Comparison of ENCODE assay signal across 8 cellular contexts in genomic region chr1:233107716-233108130, GRCh38.
A peak's percentile ranks its signal among the peaks of the same experiment; 100 is the strongest.
DNase-seq lines count a peak whose midpoint lies in the region; ATAC-seq, FAIRE-seq and TF ChIP-seq lines count a peak whose summit lies in the region.
"Not testable (repeated sequence)": the region's sequence is repeated elsewhere in the genome, so short reads cannot be mapped to it uniquely, and the experiment has no call there.

No MANE protein-coding gene starts in this region.

- ATAC-seq in body of pancreas: peak; percentile 35
- peak; percentile 79 for ATAC-seq in left ventricle myocardium superior

- not testable (repeated sequence) for H3K4me1 Mint-ChIP-seq in neural crest cell

- H3K27ac ChIP-seq in HEK293 (ENCODE audit: extremely low read depth, low read depth, low read length); body of pancreas: not testable (repeated sequence)
- peak overlapping the region in 3 of 4 donors; percentile 1 to 20 (median 15) for H3K27ac ChIP-seq in esophagus squamous epithelium

- peak; percentile 18 for DNase-seq in Caki2 (ENCODE audit: low read depth)
- DNase-seq in RCC 7860 (ENCODE audit: low spot score): peak; percentile 80
- not testable (repeated sequence) for DNase-seq in body of pancreas; esophagus squamous epithelium (lab: John Stamatoyannopoulos, UW); left ventricle myocardium superior; neural crest cell (ENCODE audit: low read depth, low spot score); urothelium cell line (ENCODE audit: low spot score)

- TF ChIP-seq POLR2A in body of pancreas (IDR thresholded peaks at IDR 0.05); esophagus squamous epithelium (IDR thresholded peaks at IDR 0.05): not testable (repeated sequence)

- H3K27me3 Mint-ChIP-seq in neural crest cell (ENCODE audit: low read depth): not testable (repeated sequence)

- peaks cover 13% of the 10 kb centered on the region for H3K36me3 Mint-ChIP-seq in neural crest cell (ENCODE audit: low read depth)

- in situ Hi-C loops in Caki2 (cut with HindIII; ENCODE audit: low pct_unique_long_range_greater_than_20kb, low sequenced_read_pairs): not testable (repeated sequence)

- H3K4me1 ChIP-seq in HEK293 (ENCODE audit: control insufficient read depth, insufficient read depth, low read length); body of pancreas: not testable (repeated sequence)
- peaks cover 17 to 32% (median 22%) of the 10 kb centered on the region in 3 donors for H3K4me1 ChIP-seq in esophagus squamous epithelium

- not testable (repeated sequence) for TF ChIP-seq CTCF in HEK293 (tag by site-specific recombination; IDR thresholded peaks at IDR 0.05); body of pancreas (IDR thresholded peaks at IDR 0.05); esophagus squamous epithelium (IDR thresholded peaks at IDR 0.05); neural crest cell (conservative IDR thresholded peaks at IDR 0.05)

- not testable (repeated sequence) for H3K36me3 ChIP-seq in HEK293 (ENCODE audit: control insufficient read depth in 2 of 2, insufficient read depth in 1 of 2, low read length in 2 of 2); body of pancreas (replicated peaks in 1 of 2; ENCODE audit: insufficient read depth in 1 of 2, low read depth in 2 of 2); esophagus squamous epithelium

- H3K27me3 ChIP-seq in body of pancreas, esophagus squamous epithelium: not testable (repeated sequence)

- CTCF ChIA-PET in HEK293 (lab: Yijun Ruan, JAX): interaction anchor here (1.2 to 1.3 kb wide), 2 partner anchors 84 to 314 kb away, joined by 3 read pairs; no protein-coding TSS in a partner anchor

- H3K4me3 ChIP-seq in HEK293 (ENCODE audit: low read depth, low read length); body of pancreas; esophagus squamous epithelium: not testable (repeated sequence)

- POLR2A ChIA-PET in HEK293 (lab: Yijun Ruan, JAX): interaction anchor here (0.7 kb wide), 1 partner anchor 13 kb away, joined by 3 read pairs; no protein-coding TSS in a partner anchor

- peak overlapping the region; percentile 32 for H3K27ac Mint-ChIP-seq in neural crest cell (ENCODE audit: unreplicated experiment)

- intact Hi-C loops in body of pancreas (cut with DNase I); esophagus squamous epithelium (cut with DNase I); left ventricle myocardium superior (cut with micrococcal nuclease): not testable (repeated sequence)

- FAIRE-seq in RCC 7860 (lab: Jason Lieb, UNC): peak; percentile 95
- peak; percentile 67 for FAIRE-seq in urothelium cell line (lab: Jason Lieb, UNC)

- H3K9me3 Mint-ChIP-seq in neural crest cell: not testable (repeated sequence)

- WGBS in body of pancreas, 2 donors: 86% methylated on average over 6 of the region's 6 CpGs
- WGBS in esophagus squamous epithelium, 2 donors: 72 to 84% methylated on average over 6 of the region's 6 CpGs

- H3K4me3 Mint-ChIP-seq in neural crest cell: not testable (repeated sequence)

- H3K9me3 ChIP-seq in HEK293 (ENCODE audit: control insufficient read depth, insufficient read depth, low read depth, low read length); body of pancreas; esophagus squamous epithelium: not testable (repeated sequence)

TF ChIP-seq in HEK293, 187 proteins besides CTCF, POLR2A, EP300 and RAD21:
- 0 out of 2 replicates have a peak, but pooled peaks have one; percentile 21 for TF ChIP-seq ZNF600 (tag by site-specific recombination; IDR thresholded peaks at IDR 0.05)
TF ChIP-seq in HEK293: peak in this region for 1; not testable (repeated sequence) for 186.
